In genomic region chr1:10472220-10473144, GRCh38 we compare ENCODE assay signal across 8 cellular contexts. TPM values are rescaled to one million over a fixed set of nuclear protein-coding genes. Genes with fewer than 3 reads are reported as not detected.
DNase-seq lines count a peak whose midpoint lies in the region; ATAC-seq and TF ChIP-seq lines count a peak whose summit lies in the region.

TSS of gene DFFA (minus strand) at chr1:10472529. CDS start at chr1:10472458, 71 bp downstream.

- peaks cover 17% of the 10 kb centered on the region for H3K36me3 Mint-ChIP-seq in activated CD4-positive, alpha-beta T cell treated with anti-CD3 and anti-CD28 coated beads for 36 hours (ENCODE audit: low read depth)

- intact Hi-C loops in activated CD4-positive, alpha-beta T cell treated with anti-CD3 and anti-CD28 coated beads for 36 hours (cut with DNase I, micrococcal nuclease) = loop anchor here (1.0 to 10.0 kb wide), 13 partner anchors 39 to 1332 kb away; partner anchors contain the start of genes CENPS (in 2 of the 2), CLCN6 (in 1 of the 2), CTNNBIP1 (in 1 of the 2) and EXOSC10 (in 1 of the 2)

- H3K9me3 Mint-ChIP-seq in activated CD4-positive, alpha-beta T cell treated with anti-CD3 and anti-CD28 coated beads for 36 hours (ENCODE audit: low read depth) = no peaks in the 10 kb centered on the region

- TF ChIP-seq CTCF in AG10803 (conservative IDR thresholded peaks at IDR 0.05; ENCODE audit: low read length) (no peak), choroid plexus epithelial cell (conservative IDR thresholded peaks at IDR 0.05; ENCODE audit: low read depth, low read length) (no peak)

- CTCF ChIA-PET in activated CD4-positive, alpha-beta T cell treated with anti-CD3 and anti-CD28 coated beads for 36 hours (lab: Charles Lee) = interaction anchor here (1.5 to 2.1 kb wide), 3 partner anchors 22 to 43 kb away, joined by 3 to 7 read pairs (median 6); no protein-coding TSS in a partner anchor

- H3K27ac Mint-ChIP-seq in activated CD4-positive, alpha-beta T cell treated with anti-CD3 and anti-CD28 coated beads for 36 hours = peak within 1 kb of the TSS; percentile 92

- POLR2A ChIA-PET in activated CD4-positive, alpha-beta T cell treated with anti-CD3 and anti-CD28 coated beads for 36 hours (lab: Charles Lee) = no interaction called here

- peak within 1 kb of the TSS; percentile 91 for H3K4me3 ChIP-seq in AG10803 (ENCODE audit: low read length)
- peak within 1 kb of the TSS; percentile 92 for H3K4me3 ChIP-seq in choroid plexus epithelial cell (ENCODE audit: low read depth, low read length)

- no peaks in the 10 kb centered on the region for H3K27me3 Mint-ChIP-seq in activated CD4-positive, alpha-beta T cell treated with anti-CD3 and anti-CD28 coated beads for 36 hours

- DNase-seq in AG10803 (ENCODE audit: low read depth) (peak; percentile 93), NCI-H524 (lab: John Stamatoyannopoulos, UW) (peak; percentile 93 to 94), choroid plexus epithelial cell (ENCODE audit: low read depth) (peak; percentile 98), kidney tubule cell (ENCODE audit: low spot score) (peak; percentile 96)
- DNase-seq in activated CD4-positive, alpha-beta T cell treated with anti-CD3 and anti-CD28 coated beads for 36 hours = peak; percentile 96
- DNase-seq in stimulated activated CD4-positive, alpha-beta T cell treated with anti-CD3 and anti-CD28 coated beads, Interleukin-1b, Interleukin-23, amount 100 ng/mL, for 24 hours (ENCODE audit: low read depth in 4 of 4, low spot score in 1 of 4) = peak; percentile 70 to 88 (median 83)

- ATAC-seq in GM19043 (IDR thresholded peaks at IDR 0.05; ENCODE audit: low read depth, unreplicated experiment) (peak; percentile 84), HG03432 (IDR thresholded peaks at IDR 0.05; ENCODE audit: unreplicated experiment) (peak; percentile 80)
- peak; percentile 83 for ATAC-seq in activated CD4-positive, alpha-beta T cell treated with anti-CD3 and anti-CD28 coated beads for 36 hours

- H3K4me3 Mint-ChIP-seq in activated CD4-positive, alpha-beta T cell treated with anti-CD3 and anti-CD28 coated beads for 36 hours = peak within 1 kb of the TSS; percentile 97

- H3K4me1 Mint-ChIP-seq in activated CD4-positive, alpha-beta T cell treated with anti-CD3 and anti-CD28 coated beads for 36 hours = peaks cover 38% of the 10 kb centered on the region

RNA-seq across cellular contexts. Expression of gene DFFA, which starts in this region (rescaled TPM):
- total RNA-seq in activated CD4-positive, alpha-beta T cell treated with anti-CD3 and anti-CD28 coated beads for 36 hours = 10 to 100 TPM; 45.7 to 46.4 TPM

Comparison
In these comparisons a context has a peak if more than half of its experiments do, and no peak if none do; other contexts are left out.
1. Peak in every context shown above with its lines: DNase-seq, ATAC-seq and H3K4me3 ChIP-seq.